Comparison of ENCODE assay signal across 1 cellular context in genomic region chr3:195555110-195555509, GRCh38.
TF ChIP-seq lines count a peak whose summit lies in the region.

No MANE protein-coding gene starts in this region.

TF ChIP-seq in WTC11, 78 proteins besides CTCF, POLR2A, EP300 and RAD21:
- TF ChIP-seq ARID4B (CRISPR knock-in tag; IDR thresholded peaks at IDR 0.05; ENCODE audit: borderline replicate concordance), result no peak
- TF ChIP-seq FOXP4 (CRISPR knock-in tag; IDR thresholded peaks at IDR 0.05), result no peak
- no peak for TF ChIP-seq ZNF281 (CRISPR knock-in tag; IDR thresholded peaks at IDR 0.05)
- TF ChIP-seq ETV6 (CRISPR knock-in tag; IDR thresholded peaks at IDR 0.05), result no peak
- TF ChIP-seq E2F5 (CRISPR knock-in tag; IDR thresholded peaks at IDR 0.05), result no peak
- TF ChIP-seq ZNF671 (CRISPR knock-in tag; IDR thresholded peaks at IDR 0.05), result no peak
- TF ChIP-seq ZNF263 (CRISPR knock-in tag; IDR thresholded peaks at IDR 0.05; ENCODE audit: low read depth), result no peak
- no peak for TF ChIP-seq ATF3 (CRISPR knock-in tag; conservative IDR thresholded peaks at IDR 0.05)
- no peak for TF ChIP-seq FOXJ3 (CRISPR knock-in tag; IDR thresholded peaks at IDR 0.05; ENCODE audit: borderline replicate concordance)
- TF ChIP-seq NFYB (CRISPR knock-in tag; conservative IDR thresholded peaks at IDR 0.05; ENCODE audit: low read depth), result no peak
- no peak for TF ChIP-seq ZNF317 (CRISPR knock-in tag; IDR thresholded peaks at IDR 0.05; ENCODE audit: borderline replicate concordance, low read depth)
- no peak for TF ChIP-seq ZNF416 (CRISPR knock-in tag; IDR thresholded peaks at IDR 0.05)
- no peak for TF ChIP-seq PREB (CRISPR knock-in tag; IDR thresholded peaks at IDR 0.05; ENCODE audit: borderline replicate concordance)
- no peak for TF ChIP-seq HMGA2 (CRISPR knock-in tag; IDR thresholded peaks at IDR 0.05)
- TF ChIP-seq IRF1 (CRISPR knock-in tag; IDR thresholded peaks at IDR 0.05), result no peak
- TF ChIP-seq SMAD3 (CRISPR knock-in tag; IDR thresholded peaks at IDR 0.05; ENCODE audit: borderline replicate concordance), result no peak
- TF ChIP-seq MYBL2 (CRISPR knock-in tag; IDR thresholded peaks at IDR 0.05), result no peak
- no peak for TF ChIP-seq MXD4 (CRISPR knock-in tag; IDR thresholded peaks at IDR 0.05; ENCODE audit: borderline replicate concordance)
- TF ChIP-seq SMAD4 (CRISPR knock-in tag; IDR thresholded peaks at IDR 0.05), result no peak
- TF ChIP-seq RORB (CRISPR knock-in tag; IDR thresholded peaks at IDR 0.05), result no peak
TF ChIP-seq in WTC11: peak in this region for 0.
